ENCODE assay signal across 20 cellular contexts in the genomic region with DNA sequence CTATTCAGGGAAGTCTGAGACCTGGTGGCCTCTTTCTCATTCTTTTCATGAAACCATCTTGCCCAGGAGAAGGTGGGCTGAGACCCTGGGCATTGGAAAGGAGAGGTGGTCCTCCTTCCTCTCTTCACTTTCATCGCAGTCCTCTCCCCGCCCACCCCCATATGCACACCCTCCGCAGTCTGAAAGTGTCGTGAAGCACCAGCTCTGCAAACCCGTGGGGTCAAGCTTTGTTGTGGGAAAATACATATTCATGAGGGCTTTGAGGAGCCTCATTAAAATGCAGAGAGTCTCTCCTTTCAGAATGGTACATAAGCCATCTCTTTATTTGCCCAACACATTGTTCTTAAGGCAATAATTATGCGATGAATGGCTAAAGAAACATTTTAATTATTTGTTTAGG.
DNase-seq lines count a peak whose midpoint lies in the region; ATAC-seq, FAIRE-seq and TF ChIP-seq lines count a peak whose summit lies in the region.
"Had no signal": no experiment of that assay in that cellular context is flagged by ENCODE, and none has a peak within 500 bp of the region (broad histone marks: within the 10 kb centered on the region; RNA-seq: fewer than 3 reads in every experiment).

No MANE protein-coding gene starts in this region.

- H3K4me2 ChIP-seq in H9 (ENCODE audit: insufficient read depth, insufficient read length, low read length), result no peak overlapping the region

- no peak overlapping the region for H2BK120ac ChIP-seq in H9 (ENCODE audit: low read depth, low read length, poor library complexity, severe bottlenecking)

- no peaks in the 10 kb centered on the region for H4K20me1 ChIP-seq in H9 (ENCODE audit: control insufficient read depth, insufficient read depth, insufficient read length)

- H3K4ac ChIP-seq in H9 (ENCODE audit: low read depth, low read length), result no peak overlapping the region

- H2BK20ac ChIP-seq in H9 (ENCODE audit: low read depth, low read length, poor library complexity, severe bottlenecking), result no peak overlapping the region

- no peak overlapping the region for H4K5ac ChIP-seq in H9 (ENCODE audit: insufficient read length, low read depth, low read length)

- H3K9me3 ChIP-seq in H9 (ENCODE audit: control insufficient read depth, low read depth, low read length) (no peaks in the 10 kb centered on the region), spleen (no peaks in the 10 kb centered on the region)
- H3K9me3 ChIP-seq: ascending aorta, Peyer's patch, right lobe of liver had no signal

- H4K8ac ChIP-seq in H9 (replicated peaks; ENCODE audit: insufficient read length, low read depth, low read length), result no peak overlapping the region

- no peak overlapping the region for H2BK5ac ChIP-seq in H9 (ENCODE audit: insufficient read length, low read length)

- no peak overlapping the region for H3K4me3 ChIP-seq in spleen
- H3K4me3 ChIP-seq: ascending aorta, Peyer's patch, right lobe of liver had no signal

- H3K56ac ChIP-seq in H9 (ENCODE audit: insufficient read length, low read depth, low read length), result no peak overlapping the region

- H3T11ph ChIP-seq in H9 (ENCODE audit: low read length), result no peak overlapping the region

- CTCF ChIA-PET in activated CD8-positive, alpha-beta T cell treated with anti-CD3 and anti-CD28 coated beads for 36 hours (lab: Charles Lee), result interaction anchor here (6.0 kb wide), 1 partner anchor 95 kb away, joined by 31 read pairs; no protein-coding TSS in a partner anchor

- H3K4me3 Mint-ChIP-seq in H9, result no peak overlapping the region
- H3K4me3 Mint-ChIP-seq in activated CD8-positive, alpha-beta T cell treated with anti-CD3 and anti-CD28 coated beads for 36 hours, result no peak overlapping the region
- H3K4me3 Mint-ChIP-seq in glutamatergic neuron (ENCODE audit: unreplicated experiment), result no peak overlapping the region
- H3K4me3 Mint-ChIP-seq: activated CD4-positive, alpha-beta memory T cell treated with anti-CD3 and anti-CD28 coated beads for 36 hours; B cell; dendritic cell treated with granulocyte-macrophage colony-stimulating factor and Interleukin-4, amounts not matched to agents 40 ng/mL and 50 ng/mL, for 4 days had no signal

- intact Hi-C loops in activated CD8-positive, alpha-beta T cell treated with anti-CD3 and anti-CD28 coated beads for 36 hours (cut with micrococcal nuclease), result no loop called here
- intact Hi-C loops in spleen (cut with DNase I; ENCODE audit: low total_unique reads), result no loop called here

- WGBS in H9 (ENCODE audit: extremely low coverage, insufficient read length, low lambda C conversion rate), result no CpG with 5 or more reads among the region's 6 CpGs
- WGBS in spleen, 5 donors, result 56 to 66% (median 61%) methylated on average over 6 of the region's 6 CpGs

- peaks cover 2 to 13% (median 4%) of the 10 kb centered on the region in 3 experiments; a peak in 5 of 7 replicates for H3K36me3 Mint-ChIP-seq in H9 (ENCODE audit: insufficient read depth in 1 of 3, low read depth in 3 of 3)
- H3K36me3 Mint-ChIP-seq in activated CD8-positive, alpha-beta T cell treated with anti-CD3 and anti-CD28 coated beads for 36 hours (ENCODE audit: low read depth), result peaks cover 12% of the 10 kb centered on the region
- H3K36me3 Mint-ChIP-seq in glutamatergic neuron (ENCODE audit: unreplicated experiment), result peaks cover 17% of the 10 kb centered on the region

- DNase-seq in H9 (no peak), glutamatergic neuron (no peak), spleen (no peak), frontal cortex (ENCODE audit: low spot score in 2 of 2) (no peak)
- DNase-seq in activated CD8-positive, alpha-beta T cell treated with anti-CD3 and anti-CD28 coated beads for 36 hours, result no peak
- DNase-seq: activated CD4-positive, alpha-beta memory T cell treated with anti-CD3 and anti-CD28 coated beads for 36 hours; activated effector memory CD4-positive, alpha-beta T cell treated with Interleukin-2 at 50 U/mL for 16 hours; DMS153; IMR-90; kidney; NCI-H2029; occipital lobe; Peyer's patch; right lobe of liver had no signal

- H3K27me3 ChIP-seq in H9 (ENCODE audit: insufficient read depth, low read length) (no peaks in the 10 kb centered on the region), spleen (replicated peaks in 1 of 7) (no peaks in the 10 kb centered on the region)
- H3K27me3 ChIP-seq: ascending aorta, Peyer's patch, right lobe of liver had no signal

- H3K27ac ChIP-seq in H9 (ENCODE audit: insufficient read length, low read depth, low read length) (no peak overlapping the region), spleen (peak overlapping the region; percentile 34 to 83 (median 76))
- H3K27ac ChIP-seq: ascending aorta, Peyer's patch, right lobe of liver had no signal

- H2BK15ac ChIP-seq in H9 (ENCODE audit: low read depth, low read length), result no peak overlapping the region

- peaks cover 6% of the 10 kb centered on the region; the same call in 1 of the 2 replicates for H3K4me1 ChIP-seq in H9 (ENCODE audit: insufficient read depth, low read length)
- peaks cover 13 to 58% (median 30%) of the 10 kb centered on the region in 6 donors for H3K4me1 ChIP-seq in spleen
- H3K4me1 ChIP-seq: Peyer's patch, right lobe of liver had no signal

- no peak overlapping the region for H3K23ac ChIP-seq in H9 (ENCODE audit: insufficient read length, low read depth, low read length)

- H3K79me1 ChIP-seq in H9 (ENCODE audit: insufficient read depth, low read depth, low read length, poor library complexity, severe bottlenecking), result no peaks in the 10 kb centered on the region

- H3K9me3 Mint-ChIP-seq in H9 (no peaks in the 10 kb centered on the region; a peak in 2 of 5 replicates), glutamatergic neuron (ENCODE audit: unreplicated experiment) (peaks cover 17% of the 10 kb centered on the region)
- H3K9me3 Mint-ChIP-seq in activated CD8-positive, alpha-beta T cell treated with anti-CD3 and anti-CD28 coated beads for 36 hours, result no peaks in the 10 kb centered on the region
- H3K9me3 Mint-ChIP-seq: activated CD4-positive, alpha-beta memory T cell treated with anti-CD3 and anti-CD28 coated beads for 36 hours; dendritic cell treated with granulocyte-macrophage colony-stimulating factor and Interleukin-4, amounts not matched to agents 40 ng/mL and 50 ng/mL, for 4 days had no signal

- TF ChIP-seq POLR2A in spleen (IDR thresholded peaks at IDR 0.05), result no peak

- H3K79me2 ChIP-seq in H9 (ENCODE audit: insufficient read depth, low read length), result no peaks in the 10 kb centered on the region

- no peak overlapping the region for H3K18ac ChIP-seq in H9 (ENCODE audit: insufficient read length, low read depth, low read length)

- H3K14ac ChIP-seq in H9 (ENCODE audit: insufficient read depth, low read length), result no peak overlapping the region; the same call in 1 of the 2 replicates

- no peak overlapping the region for H3K9ac ChIP-seq in H9 (ENCODE audit: extremely low read depth, insufficient read length, low read length)

- H3K27me3 Mint-ChIP-seq in H9 (ENCODE audit: low read depth) (no peaks in the 10 kb centered on the region), glutamatergic neuron (ENCODE audit: unreplicated experiment) (peaks cover 10% of the 10 kb centered on the region)
- no peaks in the 10 kb centered on the region for H3K27me3 Mint-ChIP-seq in activated CD8-positive, alpha-beta T cell treated with anti-CD3 and anti-CD28 coated beads for 36 hours
- H3K27me3 Mint-ChIP-seq: activated CD4-positive, alpha-beta memory T cell treated with anti-CD3 and anti-CD28 coated beads for 36 hours; B cell; dendritic cell treated with granulocyte-macrophage colony-stimulating factor and Interleukin-4, amounts not matched to agents 40 ng/mL and 50 ng/mL, for 4 days had no signal

- no peak overlapping the region for H2BK12ac ChIP-seq in H9 (ENCODE audit: insufficient read length, low read depth, low read length)

- H3K27ac Mint-ChIP-seq in H9 (peak overlapping the region in 2 of 3 experiments; percentile 70 to 94; a peak in 2 of 7 replicates), glutamatergic neuron (ENCODE audit: unreplicated experiment) (peak overlapping the region; percentile 16)
- H3K27ac Mint-ChIP-seq in activated CD8-positive, alpha-beta T cell treated with anti-CD3 and anti-CD28 coated beads for 36 hours, result peak overlapping the region; percentile 59
- H3K27ac Mint-ChIP-seq: activated CD4-positive, alpha-beta memory T cell treated with anti-CD3 and anti-CD28 coated beads for 36 hours; B cell had no signal

- peaks cover 26 to 30% of the 10 kb centered on the region in 2 experiments for H3K4me1 Mint-ChIP-seq in H9
- peaks cover 21% of the 10 kb centered on the region for H3K4me1 Mint-ChIP-seq in activated CD8-positive, alpha-beta T cell treated with anti-CD3 and anti-CD28 coated beads for 36 hours (ENCODE audit: low read depth)
- H3K4me1 Mint-ChIP-seq in glutamatergic neuron (ENCODE audit: low read depth, unreplicated experiment), result peaks cover 63% of the 10 kb centered on the region
- H3K4me1 Mint-ChIP-seq: B cell had no signal

- H3K23me2 ChIP-seq in H9 (ENCODE audit: insufficient read length, low read depth, low read length, poor library complexity, severe bottlenecking), result no peaks in the 10 kb centered on the region

- H2AK5ac ChIP-seq in H9 (ENCODE audit: insufficient read length, low read length), result no peak overlapping the region

- H2AFZ ChIP-seq in H9 (ENCODE audit: low read length), result no peak overlapping the region

- TF ChIP-seq CTCF in H9 (conservative IDR thresholded peaks at IDR 0.05), result no peak
- no peak for TF ChIP-seq CTCF in activated CD8-positive, alpha-beta T cell treated with anti-CD3 and anti-CD28 coated beads for 36 hours (IDR thresholded peaks at IDR 0.05)
- TF ChIP-seq CTCF in glutamatergic neuron (IDR thresholded peaks at IDR 0.05; ENCODE audit: partially characterized antibody, unreplicated experiment), result no peak
- TF ChIP-seq CTCF in spleen (IDR thresholded peaks at IDR 0.05 in 8 of 11, conservative IDR thresholded peaks at IDR 0.05 in 3 of 11), result no peak

- POLR2A ChIA-PET in activated CD8-positive, alpha-beta T cell treated with anti-CD3 and anti-CD28 coated beads for 36 hours (lab: Charles Lee), result no interaction called here

- ATAC-seq in activated CD8-positive, alpha-beta T cell treated with anti-CD3 and anti-CD28 coated beads for 36 hours, result no peak
- ATAC-seq in GM21737 (IDR thresholded peaks at IDR 0.05; ENCODE audit: unreplicated experiment) (no peak), HG03039 (IDR thresholded peaks at IDR 0.05; ENCODE audit: unreplicated experiment) (no peak)
- ATAC-seq: SK-N-SH treated with all-trans-retinoic acid at 6 μM for 48 hours had no signal

- H4K91ac ChIP-seq in H9 (ENCODE audit: insufficient read length, low read depth, low read length), result no peak overlapping the region

- no peak for FAIRE-seq in frontal cortex (lab: Jason Lieb, UNC)
- FAIRE-seq: kidney had no signal

- no peaks in the 10 kb centered on the region for H3K36me3 ChIP-seq in spleen
- H3K36me3 ChIP-seq: ascending aorta, Peyer's patch, right lobe of liver had no signal

Comparison
In these comparisons a context has a peak if more than half of its experiments do, and no peak if none do; other contexts are left out.
1. H3K27ac Mint-ChIP-seq: peak in every context shown above with its lines; median percentile 82 in H9; 59 in activated CD8-positive, alpha-beta T cell treated with anti-CD3 and anti-CD28 coated beads for 36 hours; 16 in glutamatergic neuron.